Comparison of ENCODE assay signal across 11 cellular contexts in the genomic region with DNA sequence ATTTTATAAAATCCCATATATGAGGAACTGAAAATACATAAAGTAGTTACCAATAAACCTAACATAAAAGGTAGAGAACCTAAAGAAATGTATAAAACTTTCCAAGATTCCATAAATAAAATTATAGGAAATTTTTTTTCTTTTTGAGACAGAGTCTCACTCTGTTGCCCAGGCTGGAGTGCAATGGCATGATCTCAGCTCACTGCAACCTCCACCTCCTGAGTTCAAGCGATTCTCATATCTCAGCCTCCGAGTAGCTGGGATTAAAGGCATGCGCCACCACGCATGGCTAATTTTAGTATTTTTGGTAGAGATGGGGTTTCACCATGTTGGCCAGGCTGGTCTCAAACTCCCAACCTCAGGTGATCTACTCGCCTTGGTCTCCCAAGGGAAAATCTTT. TPM values are rescaled to one million over a fixed set of nuclear protein-coding genes. Genes with fewer than 3 reads are reported as not detected.
DNase-seq lines count a peak whose midpoint lies in the region; ATAC-seq and TF ChIP-seq lines count a peak whose summit lies in the region.
"Not testable (repeated sequence)": the region's sequence is repeated elsewhere in the genome, so short reads cannot be mapped to it uniquely, and the experiment has no call there.
"Had no signal": no experiment of that assay in that cellular context is flagged by ENCODE, and none has a peak within 500 bp of the region (broad histone marks: within the 10 kb centered on the region; RNA-seq: fewer than 3 reads in every experiment).

No MANE protein-coding gene starts in this region.

- H2AFZ ChIP-seq in OCI-LY7 (ENCODE audit: low read length): not testable (repeated sequence)

- H3K4me1 ChIP-seq in OCI-LY7 (ENCODE audit: insufficient read depth, low read length, poor library complexity, severe bottlenecking) (peaks cover 38% of the 10 kb centered on the region), gastrocnemius medialis (peaks cover 67 to 80% of the 10 kb centered on the region in 2 donors)

- POLR2A ChIA-PET in OCI-LY7 (lab: Charles Lee) (interaction anchor here (0.9 to 3.8 kb wide), 7 partner anchors 8 to 255 kb away, joined by 3 to 25 read pairs (median 5); no protein-coding TSS in a partner anchor), activated B cell treated with CpG ODN at 0.5 μM for 24 hours (lab: Charles Lee) (interaction anchor here (1.5 to 2.9 kb wide), 2 partner anchors 9 to 18 kb away, joined by 3 to 15 read pairs; a partner anchor contains a TSS)

- H3K27me3 Mint-ChIP-seq in IgD-negative memory B cell; activated B cell treated with CpG ODN at 0.5 μM for 24 hours; natural killer cell (ENCODE audit: low read depth in 2 of 2): not testable (repeated sequence)

- peaks cover 20% of the 10 kb centered on the region; the same call in 1 of the 2 replicates for H4K20me1 ChIP-seq in OCI-LY7 (ENCODE audit: insufficient read depth, low read length)

- peaks cover 12% of the 10 kb centered on the region for H3K36me3 Mint-ChIP-seq in IgD-negative memory B cell
- H3K36me3 Mint-ChIP-seq in activated B cell treated with CpG ODN at 0.5 μM for 24 hours (ENCODE audit: low read depth): peaks cover 86% of the 10 kb centered on the region
- H3K36me3 Mint-ChIP-seq in natural killer cell: peaks cover 45% of the 10 kb centered on the region

- not testable (repeated sequence) for ATAC-seq in activated B cell treated with CpG ODN at 0.5 μM for 24 hours (ENCODE audit: low read depth); natural killer cell; gastrocnemius medialis

- not testable (repeated sequence) for H3K4me3 ChIP-seq in OCI-LY7 (ENCODE audit: low read depth, low read length, poor library complexity, severe bottlenecking); gastrocnemius medialis

- H3K79me2 ChIP-seq in OCI-LY7 (ENCODE audit: insufficient read depth, low read depth, low read length): peaks cover 86% of the 10 kb centered on the region

- not testable (repeated sequence) for H3K27ac ChIP-seq in OCI-LY7 (ENCODE audit: low read depth, low read length, poor library complexity, severe bottlenecking)
- peak overlapping the region; percentile 86 to 98 (median 96) for H3K27ac ChIP-seq in gastrocnemius medialis

- not testable (repeated sequence) for H3K9me3 Mint-ChIP-seq in IgD-negative memory B cell, activated B cell treated with CpG ODN at 0.5 μM for 24 hours, natural killer cell

- H3K4me2 ChIP-seq in OCI-LY7 (ENCODE audit: low read length): 0 out of 2 replicates have a peak overlapping the region, but pooled peaks have one; percentile 17

- intact Hi-C loops in OCI-LY7 (cut with micrococcal nuclease; ENCODE audit: unreplicated experiment); activated B cell treated with CpG ODN at 0.5 μM for 24 hours (cut with micrococcal nuclease); natural killer cell (cut with micrococcal nuclease); gastrocnemius medialis (cut with DNase I; ENCODE audit: low total_unique reads): not testable (repeated sequence)

- not testable (repeated sequence) for DNase-seq in OCI-LY7 (ENCODE audit: low spot score); activated B cell treated with CpG ODN at 0.5 μM for 24 hours; natural killer cell
- DNase-seq in gastrocnemius medialis: peak in 1 of 2 donors; percentile 17

- H3K36me3 ChIP-seq in OCI-LY7 (ENCODE audit: insufficient read depth, low read length) (peaks cover 98% of the 10 kb centered on the region), gastrocnemius medialis (peaks cover 0 to 24% of the 10 kb centered on the region in 2 donors)

- BruUV-seq in OCI-LY7 (replicated peaks; lab: Mats Ljungman, UMichigan): not testable (repeated sequence)

- H3K9me3 ChIP-seq in OCI-LY7 (ENCODE audit: low read length); gastrocnemius medialis: not testable (repeated sequence)

- CTCF ChIA-PET in OCI-LY7 (lab: Charles Lee; ENCODE audit: unreplicated experiment): not testable (repeated sequence)
- CTCF ChIA-PET in activated B cell treated with CpG ODN at 0.5 μM for 24 hours (lab: Charles Lee): interaction anchor here (1.0 kb wide), 1 partner anchor 15 kb away, joined by 4 read pairs; no protein-coding TSS in a partner anchor

- H3K4me3 Mint-ChIP-seq in IgD-negative memory B cell, activated B cell treated with CpG ODN at 0.5 μM for 24 hours, natural killer cell: not testable (repeated sequence)

- peak overlapping the region in 2 of 3 donors; percentile 58 to 87 for H3K27ac Mint-ChIP-seq in IgD-negative memory B cell
- H3K27ac Mint-ChIP-seq in activated B cell treated with CpG ODN at 0.5 μM for 24 hours: peak overlapping the region; percentile 24
- peak overlapping the region; percentile 99 to 100 for H3K27ac Mint-ChIP-seq in natural killer cell

- H3K9me2 ChIP-seq in OCI-LY7 (ENCODE audit: insufficient read depth, low read length): not testable (repeated sequence)

- not testable (repeated sequence) for H3K27me3 ChIP-seq in gastrocnemius medialis

- TF ChIP-seq POLR2A in gastrocnemius medialis (IDR thresholded peaks at IDR 0.05): not testable (repeated sequence)

- in situ Hi-C loops in gastrocnemius medialis (cut with MboI; ENCODE audit: low sequenced_read_pairs in 4 of 4): not testable (repeated sequence)

- H3K4me1 Mint-ChIP-seq in IgD-negative memory B cell: peaks cover 31 to 52% (median 34%) of the 10 kb centered on the region in 3 donors
- H3K4me1 Mint-ChIP-seq in activated B cell treated with CpG ODN at 0.5 μM for 24 hours: peaks cover 59% of the 10 kb centered on the region
- peaks cover 29 to 50% of the 10 kb centered on the region in 2 donors for H3K4me1 Mint-ChIP-seq in natural killer cell

- not testable (repeated sequence) for TF ChIP-seq CTCF in OCI-LY7 (conservative IDR thresholded peaks at IDR 0.05; ENCODE audit: low read length); activated B cell treated with CpG ODN at 0.5 μM for 24 hours (IDR thresholded peaks at IDR 0.05); natural killer cell (IDR thresholded peaks at IDR 0.05); gastrocnemius medialis (IDR thresholded peaks at IDR 0.05 in 4 of 5, conservative IDR thresholded peaks at IDR 0.05 in 1 of 5)

RNA-seq across cellular contexts. Expression of a gene that starts 18.4 kb away (rescaled TPM):
- polyA plus RNA-seq in IgD-negative memory B cell: 13.8 TPM
- total RNA-seq in OCI-LY7 (2014; rRNA removed; shearing (Covaris generic)): 46.7 and 53.3 TPM in 2 replicates
- 72.8 and 87.3 TPM in 2 replicates for total RNA-seq in OCI-LY7 (2022)
- total RNA-seq in activated B cell treated with CpG ODN at 0.5 μM for 24 hours: 48.5 and 54.0 TPM in 2 replicates
- total RNA-seq in natural killer cell: 100 to 1,000 TPM; 176 to 306 (median 250) TPM
- 100 to 1,000 TPM in 1 of 4 donors, 10 to 100 TPM in 3; 59.8 to 122 (median 79.1) TPM for total RNA-seq in gastrocnemius medialis

RNA-seq across cellular contexts. Expression of a gene that starts 47.9 kb away (rescaled TPM):
- not detected for polyA plus RNA-seq in IgD-negative memory B cell
- total RNA-seq in OCI-LY7 (2014; rRNA removed; shearing (Covaris generic)): not detected in 2 replicates
- 0.32 and 0.41 TPM in 2 replicates for total RNA-seq in OCI-LY7 (2022)
- total RNA-seq in activated B cell treated with CpG ODN at 0.5 μM for 24 hours: not detected in 2 replicates
- total RNA-seq in natural killer cell: 1 to 10 TPM in 2 of 3 donors, under 1 TPM in 1; 0.33 to 3.2 (median 2.6) TPM
- total RNA-seq in gastrocnemius medialis: 1 to 10 TPM; 1.0 to 4.9 (median 3.0) TPM
- total RNA-seq: A673; Caco-2; Calu3; CD8-positive, alpha-beta T cell had no signal
- polyA plus RNA-seq: AG04450, BJ had no signal

Comparison
In these comparisons a context has a peak if more than half of its experiments do, and no peak if none do; other contexts are left out.
1. H3K27ac Mint-ChIP-seq: peak in every context shown above with its lines; median percentile 100 in natural killer cell; 72 in IgD-negative memory B cell; 24 in activated B cell treated with CpG ODN at 0.5 μM for 24 hours.